In the genomic region with DNA sequence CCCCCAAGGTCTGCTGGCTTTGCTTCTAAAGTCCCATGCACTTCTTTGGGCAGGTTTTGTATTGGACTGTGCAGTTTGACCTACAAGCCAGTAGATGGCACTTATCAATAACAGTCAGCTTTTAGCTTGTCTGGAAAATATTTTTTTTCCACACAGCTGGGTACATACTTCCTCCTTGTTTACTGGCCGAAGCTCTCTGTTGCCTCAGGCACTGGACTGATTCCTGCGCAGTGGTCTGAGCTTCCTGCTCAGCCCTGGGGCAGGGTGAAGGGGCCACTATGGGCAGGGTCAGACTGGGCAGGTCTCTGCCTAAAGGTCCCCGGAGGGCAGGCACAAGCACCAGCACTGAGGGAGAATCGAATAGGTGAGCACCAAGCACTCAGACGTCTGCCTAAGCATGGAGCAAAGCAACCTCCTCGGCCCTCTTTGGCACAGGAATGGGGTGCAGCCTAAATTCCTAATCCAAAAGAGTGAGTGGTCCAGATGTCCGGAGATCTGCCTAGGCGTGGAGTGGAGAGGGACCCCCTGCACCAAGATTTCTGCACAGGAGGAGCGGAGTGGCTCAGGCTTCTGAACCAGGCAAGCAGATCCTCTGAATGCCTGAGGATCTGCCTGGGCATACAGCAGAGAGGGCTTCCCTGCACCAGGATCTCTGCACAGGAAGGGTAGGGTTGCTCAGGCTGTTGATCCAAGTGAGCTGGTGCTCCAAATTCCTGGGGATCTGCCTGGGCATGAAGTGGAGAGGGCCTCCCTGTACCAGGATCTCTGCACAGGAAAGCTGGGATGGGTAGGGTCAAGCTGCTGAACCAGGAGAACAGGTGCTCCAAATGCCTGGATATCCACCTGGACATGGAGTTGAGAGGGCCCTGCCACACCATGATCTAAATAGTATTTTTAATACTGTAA, we compare ENCODE assay signal across 9 cellular contexts.
A peak's percentile ranks its signal among the peaks of the same experiment; 100 is the strongest.
DNase-seq lines count a peak whose midpoint lies in the region; ATAC-seq and TF ChIP-seq lines count a peak whose summit lies in the region.
"Had no signal": no experiment of that assay in that cellular context is flagged by ENCODE, and none has a peak within 500 bp of the region (broad histone marks: within the 10 kb centered on the region; RNA-seq: fewer than 3 reads in every experiment).

No MANE protein-coding gene starts in this region.

- H3K27ac ChIP-seq in C4-2B (peak overlapping the region; percentile 3; the same call in 1 of the 2 replicates), vagina (no peak overlapping the region)
- H3K27ac ChIP-seq: pancreas had no signal

- peak; percentile 72 for ATAC-seq in GM21723 (IDR thresholded peaks at IDR 0.05; ENCODE audit: unreplicated experiment)
- ATAC-seq in HG02588 (IDR thresholded peaks at IDR 0.05; ENCODE audit: unreplicated experiment): no peak

- TF ChIP-seq POLR2A in vagina (IDR thresholded peaks at IDR 0.05): no peak

- no peaks in the 10 kb centered on the region for H3K27me3 ChIP-seq in vagina
- H3K27me3 ChIP-seq: pancreas had no signal

- H3K4me1 ChIP-seq in vagina: no peaks in the 10 kb centered on the region
- H3K4me1 ChIP-seq: pancreas had no signal

- no peak overlapping the region for H3K4me3 ChIP-seq in fibroblast of mammary gland (ENCODE audit: control insufficient read depth, low read depth, low read length)
- no peak overlapping the region for H3K4me3 ChIP-seq in vagina
- H3K4me3 ChIP-seq: pancreas had no signal

- peak; percentile 83 for TF ChIP-seq CTCF in C4-2B (conservative IDR thresholded peaks at IDR 0.05)
- peak; percentile 15 for TF ChIP-seq CTCF in fibroblast of mammary gland (conservative IDR thresholded peaks at IDR 0.05; ENCODE audit: control insufficient read depth, insufficient read depth, low read depth, low read length)
- TF ChIP-seq CTCF in vagina (IDR thresholded peaks at IDR 0.05): no peak

- H3K9me3 ChIP-seq in vagina: no peaks in the 10 kb centered on the region
- H3K9me3 ChIP-seq: pancreas had no signal

- no peaks in the 10 kb centered on the region for H3K36me3 ChIP-seq in vagina
- H3K36me3 ChIP-seq: pancreas had no signal

- DNase-seq in NCI-H526 (lab: John Stamatoyannopoulos, UW) (peak; percentile 14 to 61), fibroblast of mammary gland (ENCODE audit: low read depth) (no peak), NCI-H1930 (lab: John Stamatoyannopoulos, UW) (no peak), iPS-NIHi7 (ENCODE audit: extremely low spot score) (no peak), vagina (ENCODE audit: extremely low spot score in 2 of 2) (no peak)
- DNase-seq: pancreas had no signal

- intact Hi-C loops in vagina (cut with DNase I): no loop called here

Comparison
In these comparisons a context has a peak if more than half of its experiments do, and no peak if none do; other contexts are left out.
1. CTCF ChIP-seq: peak in C4-2B (single experiment) and fibroblast of mammary gland (single experiment); none in vagina (0 of 3).
2. DNase-seq: peak in NCI-H526 (2 of 2); none in fibroblast of mammary gland (single experiment), NCI-H1930 (0 of 2), iPS-NIHi7 (single experiment) and vagina (0 of 2).